Comparison of ENCODE assay signal across 1 cellular context in genomic region chr12:120194534-120195395, GRCh38.
TF ChIP-seq lines count a peak whose summit lies in the region.

GCN1 (minus strand) TSS chr12:120194715; CDS start chr12:120194697, 18 bp downstream.

TF ChIP-seq in HepG2, 621 proteins besides CTCF, POLR2A, EP300 and RAD21 (continued from another document and continues in another):
- TF ChIP-seq ZBTB2 (CRISPR knock-in tag; IDR thresholded peaks at IDR 0.05; ENCODE audit: low read depth) (no peak; the same call in 1 of the 2 replicates), NFE2L1 (CRISPR knock-in tag; IDR thresholded peaks at IDR 0.05; ENCODE audit: borderline replicate concordance) (0 out of 2 replicates have a peak, but pooled peaks have one; percentile 80), ZNF234 (CRISPR knock-in tag; conservative IDR thresholded peaks at IDR 0.05) (peak; percentile 66; the same call in 1 of the 2 replicates), ZNF674 (CRISPR knock-in tag; IDR thresholded peaks at IDR 0.05; ENCODE audit: low read depth) (no peak; the same call in 1 of the 2 replicates), BORCS8-MEF2B (CRISPR knock-in tag; IDR thresholded peaks at IDR 0.05) (peak; percentile 95), ZKSCAN5 (CRISPR knock-in tag; IDR thresholded peaks at IDR 0.05) (no peak), NFIB (CRISPR knock-in tag; IDR thresholded peaks at IDR 0.05; ENCODE audit: borderline replicate concordance) (no peak), NFAT5 (CRISPR knock-in tag; IDR thresholded peaks at IDR 0.05) (no peak), ZBTB8A (CRISPR knock-in tag; IDR thresholded peaks at IDR 0.05; ENCODE audit: borderline replicate concordance, low read depth) (no peak), GATAD1 (CRISPR knock-in tag; IDR thresholded peaks at IDR 0.05) (peak; percentile 95), CHD4 (IDR thresholded peaks at IDR 0.05; ENCODE audit: borderline replicate concordance, low read length) (no peak), CBX5 (CRISPR knock-in tag; IDR thresholded peaks at IDR 0.05; ENCODE audit: borderline replicate concordance) (peak; percentile 6; the same call in 1 of the 2 replicates), ZNF446 (CRISPR knock-in tag; IDR thresholded peaks at IDR 0.05) (no peak; the same call in 1 of the 2 replicates), ZNF83 (CRISPR knock-in tag; IDR thresholded peaks at IDR 0.05; ENCODE audit: borderline replicate concordance) (peak; percentile 91; the same call in 1 of the 2 replicates), GATA4 (IDR thresholded peaks at IDR 0.05; ENCODE audit: borderline replicate concordance, low read depth) (peak; percentile 57; the same call in 1 of the 2 replicates), HNF1B (CRISPR knock-in tag; IDR thresholded peaks at IDR 0.05) (peak; percentile 31; the same call in 1 of the 2 replicates), SRSF1 (optimal IDR thresholded peaks at IDR 0.05; ENCODE audit: low read depth, low read length) (no peak), RORA (CRISPR knock-in tag; IDR thresholded peaks at IDR 0.05) (0 out of 2 replicates have a peak, but pooled peaks have one; percentile 79), ZNF275 (CRISPR knock-in tag; IDR thresholded peaks at IDR 0.05; ENCODE audit: borderline replicate concordance) (peak; percentile 59; the same call in 1 of the 2 replicates), GABPA (IDR thresholded peaks at IDR 0.05; ENCODE audit: low read depth, low read length) (peak; percentile 98), GABPA (CRISPR knock-in tag; IDR thresholded peaks at IDR 0.05; ENCODE audit: low read depth) (peak; percentile 86), LBX2 (CRISPR knock-in tag; IDR thresholded peaks at IDR 0.05; ENCODE audit: borderline replicate concordance) (peak; percentile 29; the same call in 1 of the 2 replicates), ZNF7 (CRISPR knock-in tag; IDR thresholded peaks at IDR 0.05) (no peak; the same call in 1 of the 2 replicates), ZFYVE20 (CRISPR knock-in tag; IDR thresholded peaks at IDR 0.05; ENCODE audit: borderline replicate concordance, low read depth) (no peak), NR2C2 (CRISPR knock-in tag; IDR thresholded peaks at IDR 0.05; ENCODE audit: borderline replicate concordance) (peak; percentile 100), ZNF510 (CRISPR knock-in tag; IDR thresholded peaks at IDR 0.05; ENCODE audit: low read depth) (peak; percentile 35; the same call in 1 of the 2 replicates), KLF15 (CRISPR knock-in tag; IDR thresholded peaks at IDR 0.05; ENCODE audit: borderline replicate concordance) (no peak), ZMAT3 (CRISPR knock-in tag; conservative IDR thresholded peaks at IDR 0.05) (peak; percentile 96), ZBTB10 (CRISPR knock-in tag; IDR thresholded peaks at IDR 0.05; ENCODE audit: borderline replicate concordance) (0 out of 2 replicates have a peak, but pooled peaks have one; percentile 26), GABPB1 (CRISPR knock-in tag; IDR thresholded peaks at IDR 0.05) (peak; percentile 97), JUNB (CRISPR knock-in tag; IDR thresholded peaks at IDR 0.05; ENCODE audit: borderline replicate concordance) (no peak), RBM22 (optimal IDR thresholded peaks at IDR 0.05; ENCODE audit: low read length) (peak; percentile 97), MEIS1 (CRISPR knock-in tag; IDR thresholded peaks at IDR 0.05; ENCODE audit: borderline replicate concordance) (peak; percentile 81), CCAR2 (optimal IDR thresholded peaks at IDR 0.05; ENCODE audit: low read depth, low read length) (no peak), ZNF430 (CRISPR knock-in tag; IDR thresholded peaks at IDR 0.05) (peak; percentile 65; the same call in 1 of the 2 replicates), MEIS2 (CRISPR knock-in tag; IDR thresholded peaks at IDR 0.05) (peak; percentile 88), ZBTB14 (CRISPR knock-in tag; IDR thresholded peaks at IDR 0.05) (no peak), ZNF367 (CRISPR knock-in tag; IDR thresholded peaks at IDR 0.05; ENCODE audit: borderline replicate concordance) (no peak; the same call in 1 of the 2 replicates), ZNF781 (CRISPR knock-in tag; IDR thresholded peaks at IDR 0.05; ENCODE audit: borderline replicate concordance, not compliant biosample characterization) (no peak), ZNF740 (CRISPR knock-in tag; IDR thresholded peaks at IDR 0.05) (0 out of 2 replicates have a peak, but pooled peaks have one; percentile 7), STAT5B (CRISPR knock-in tag; IDR thresholded peaks at IDR 0.05) (0 out of 2 replicates have a peak, but pooled peaks have one; percentile 26), ZMYM2 (CRISPR knock-in tag; IDR thresholded peaks at IDR 0.05) (no peak), ZFP37 (CRISPR knock-in tag; IDR thresholded peaks at IDR 0.05; ENCODE audit: borderline replicate concordance) (no peak), ZNF780A (CRISPR knock-in tag; IDR thresholded peaks at IDR 0.05) (no peak), SRY (CRISPR knock-in tag; IDR thresholded peaks at IDR 0.05) (peak; percentile 95; the same call in 1 of the 2 replicates), SIX1 (CRISPR knock-in tag; IDR thresholded peaks at IDR 0.05; ENCODE audit: borderline replicate concordance) (no peak), ATAD3A (CRISPR knock-in tag; IDR thresholded peaks at IDR 0.05) (no peak), RARG (CRISPR knock-in tag; IDR thresholded peaks at IDR 0.05; ENCODE audit: low read depth) (peak; percentile 51; the same call in 1 of the 2 replicates), ZNF550 (CRISPR knock-in tag; IDR thresholded peaks at IDR 0.05; ENCODE audit: borderline replicate concordance) (no peak), TEAD3 (CRISPR knock-in tag; optimal IDR thresholded peaks at IDR 0.05; ENCODE audit: borderline replicate concordance) (peak; percentile 53), SP4 (CRISPR knock-in tag; IDR thresholded peaks at IDR 0.05) (peak; percentile 82), FUBP1 (CRISPR knock-in tag; IDR thresholded peaks at IDR 0.05; ENCODE audit: borderline replicate concordance) (no peak)
